In the genomic region with DNA sequence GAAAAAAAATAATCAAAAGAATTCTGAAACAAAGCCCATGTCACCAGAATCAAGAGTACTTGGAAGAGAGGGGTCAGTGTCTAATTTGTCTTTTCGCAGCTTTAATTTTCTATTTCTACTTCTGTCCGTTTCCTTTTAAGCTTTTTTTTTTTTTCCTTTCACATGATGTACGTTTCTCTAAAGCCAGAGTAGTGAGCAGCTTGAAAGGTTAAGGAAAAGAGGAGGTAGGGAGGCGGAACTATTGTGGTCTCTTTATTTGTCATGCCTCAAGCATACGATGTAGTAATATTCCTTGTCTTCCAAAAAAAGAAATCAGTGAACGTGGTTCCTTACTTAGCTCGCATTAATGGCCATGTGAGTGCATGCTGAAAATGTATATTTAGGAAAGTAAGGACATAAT, we compare ENCODE assay signal across 14 cellular contexts.
DNase-seq lines count a peak whose midpoint lies in the region; ATAC-seq and TF ChIP-seq lines count a peak whose summit lies in the region.
"Had no signal": no experiment of that assay in that cellular context is flagged by ENCODE, and none has a peak within 500 bp of the region (broad histone marks: within the 10 kb centered on the region; RNA-seq: fewer than 3 reads in every experiment).

No MANE protein-coding gene starts in this region.

- H3K36me3 ChIP-seq in HUES64 (ENCODE audit: insufficient read depth, low read length): no peaks in the 10 kb centered on the region
- no peaks in the 10 kb centered on the region for H3K36me3 ChIP-seq in thoracic aorta
- H3K36me3 ChIP-seq: esophagus squamous epithelium, suprapubic skin had no signal

- H3K27me3 ChIP-seq in HUES64 (ENCODE audit: insufficient read depth, low read length): no peaks in the 10 kb centered on the region
- no peaks in the 10 kb centered on the region for H3K27me3 ChIP-seq in thoracic aorta (replicated peaks; ENCODE audit: insufficient read depth)
- H3K27me3 ChIP-seq: esophagus squamous epithelium, suprapubic skin had no signal

- no peak overlapping the region for H3K9ac ChIP-seq in HUES64 (ENCODE audit: low read depth, low read length)

- ATAC-seq in thoracic aorta (ENCODE audit: insufficient number of reproducible peaks, low FRiP score, low read depth): no peak
- ATAC-seq in HG03139 (IDR thresholded peaks at IDR 0.05; ENCODE audit: unreplicated experiment): no peak

- in situ Hi-C loops in astrocyte of the spinal cord (cut with HindIII; ENCODE audit: low sequenced_read_pairs): no loop called here

- DNase-seq in astrocyte of the spinal cord (ENCODE audit: low read depth, low spot score): peak; percentile 38
- peak; percentile 68 for DNase-seq in kidney glomerular epithelial cell (lab: John Stamatoyannopoulos, UW)
- no peak for DNase-seq in thoracic aorta (ENCODE audit: low spot score)
- no peak for DNase-seq in activated CD8-positive, alpha-beta memory T cell treated with anti-CD3 and anti-CD28 coated beads, Interleukin-2, amount 50 U/mL, for 48 hours
- DNase-seq in occipital lobe (lab: John Stamatoyannopoulos, UW): no peak
- DNase-seq: activated CD4-positive, alpha-beta memory T cell treated with anti-CD3 and anti-CD28 coated beads, Interleukin-2, amount 10 ng/mL, durations not matched to agents 7 days and 5 days; esophagus squamous epithelium; hypothalamus; NCI-H774; RPMI8226 had no signal

- no peaks in the 10 kb centered on the region for H3K9me3 ChIP-seq in HUES64 (ENCODE audit: insufficient read depth, low read depth, low read length)
- no peaks in the 10 kb centered on the region for H3K9me3 ChIP-seq in thoracic aorta
- H3K9me3 ChIP-seq: esophagus squamous epithelium, suprapubic skin had no signal

- H3K4me3 ChIP-seq in HUES64 (ENCODE audit: low read length): no peak overlapping the region
- H3K4me3 ChIP-seq in astrocyte of the spinal cord (ENCODE audit: low read depth, low read length): no peak overlapping the region
- peak overlapping the region; percentile 28 for H3K4me3 ChIP-seq in thoracic aorta
- H3K4me3 ChIP-seq: suprapubic skin had no signal

- H3K4me1 ChIP-seq in HUES64 (ENCODE audit: insufficient read depth, low read length) (peaks cover 77% of the 10 kb centered on the region), thoracic aorta (ENCODE audit: control insufficient read depth in 1 of 2, low read depth in 2 of 2) (no peaks in the 10 kb centered on the region)
- H3K4me1 ChIP-seq: suprapubic skin had no signal

- H3K27ac ChIP-seq in HUES64 (ENCODE audit: low read depth, low read length) (peak overlapping the region; percentile 95), thoracic aorta (no peak overlapping the region)
- H3K27ac ChIP-seq: suprapubic skin, VCaP had no signal

- WGBS in HUES64: 68% methylated on average over 6 of the region's 7 CpGs

- TF ChIP-seq CTCF in astrocyte of the spinal cord (IDR thresholded peaks at IDR 0.05; ENCODE audit: low read depth, low read length): no peak
- no peak for TF ChIP-seq CTCF in thoracic aorta (IDR thresholded peaks at IDR 0.05)

Comparison
In these comparisons a context has a peak if more than half of its experiments do, and no peak if none do; other contexts are left out.
1. DNase-seq: peak in astrocyte of the spinal cord (single experiment) and kidney glomerular epithelial cell (single experiment); none in thoracic aorta (single experiment), activated CD8-positive, alpha-beta memory T cell treated with anti-CD3 and anti-CD28 coated beads, Interleukin-2, amount 50 U/mL, for 48 hours (single experiment) and occipital lobe (single experiment).